8 cellular contexts compared by ENCODE assay signal in the genomic region with DNA sequence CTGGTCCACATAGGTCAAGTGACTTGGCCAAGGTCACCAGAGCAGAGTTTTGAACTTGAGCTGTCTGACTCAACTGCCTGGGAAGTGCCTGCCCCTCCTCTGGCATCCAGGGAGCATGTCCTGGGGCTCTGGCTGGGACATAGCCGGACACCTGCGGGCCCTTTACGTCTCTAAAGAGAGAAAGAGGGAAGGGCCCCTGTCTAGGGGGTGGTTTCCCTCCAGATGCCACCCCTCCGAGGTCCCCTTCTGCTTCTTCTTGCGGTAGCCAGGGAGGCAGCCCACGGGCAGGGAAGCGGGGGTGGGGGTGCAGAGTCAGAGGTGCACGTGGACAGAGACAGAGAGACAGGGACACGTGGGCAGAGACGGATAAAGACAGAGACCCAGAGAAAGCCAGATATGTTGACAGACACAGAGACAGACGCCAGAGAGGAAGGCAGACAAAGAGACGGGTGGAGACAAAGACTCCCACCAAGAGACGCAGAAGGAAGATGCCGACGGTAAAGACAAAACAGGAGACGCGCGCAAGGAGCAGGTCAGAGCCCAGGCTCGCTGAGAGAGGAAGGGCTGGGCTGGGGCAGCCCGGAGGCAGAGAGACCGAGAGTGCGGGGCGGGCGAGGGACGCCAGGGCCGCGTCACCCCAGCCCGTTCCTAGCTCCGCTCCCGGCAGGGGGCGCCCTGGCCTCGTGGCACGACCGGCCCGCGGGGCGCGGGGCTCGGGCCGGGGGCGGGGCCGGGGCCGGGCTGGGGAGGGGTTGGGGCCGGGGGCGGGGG. TPM values are rescaled to one million over a fixed set of nuclear protein-coding genes. Genes with fewer than 3 reads are reported as not detected.
DNase-seq lines count a peak whose midpoint lies in the region; ATAC-seq, FAIRE-seq and TF ChIP-seq lines count a peak whose summit lies in the region.

No MANE protein-coding gene starts in this region.

- peaks cover 44% of the 10 kb centered on the region for H3K27me3 Mint-ChIP-seq in activated CD8-positive, alpha-beta T cell treated with anti-CD3 and anti-CD28 coated beads for 36 hours

- H3K27ac ChIP-seq in endothelial cell of umbilical vein (ENCODE audit: insufficient read depth, low read depth, low read length): no peak overlapping the region

- no peaks in the 10 kb centered on the region for H3K9me1 ChIP-seq in endothelial cell of umbilical vein (replicated peaks; ENCODE audit: control insufficient read depth, extremely low read depth, insufficient read depth, low read length)

- H4K20me1 ChIP-seq in endothelial cell of umbilical vein (replicated peaks; ENCODE audit: control insufficient read depth, extremely low read depth, insufficient read depth, low read length): no peaks in the 10 kb centered on the region

- TF ChIP-seq POLR2A in endothelial cell of umbilical vein (IDR thresholded peaks at IDR 0.05; ENCODE audit: low read depth, low read length): no peak

- CTCF ChIA-PET in activated CD8-positive, alpha-beta T cell treated with anti-CD3 and anti-CD28 coated beads for 36 hours (lab: Charles Lee): interaction anchor here (0.6 to 2.0 kb wide), 11 partner anchors 8 to 102 kb away, joined by 3 to 5 read pairs (median 3); no protein-coding TSS in a partner anchor
- CTCF ChIA-PET in endothelial cell of umbilical vein (lab: Charles Lee): interaction anchor here (0.6 to 2.4 kb wide), 34 partner anchors 8 to 908 kb away, joined by 3 to 45 read pairs (median 4); no protein-coding TSS in a partner anchor

- H3K27me3 ChIP-seq in endothelial cell of umbilical vein (ENCODE audit: control insufficient read depth in 2 of 2, insufficient read depth in 2 of 2, low read length in 2 of 2): peaks cover 51% of the 10 kb centered on the region in 2 experiments
- H3K27me3 ChIP-seq in mucosa of stomach (ENCODE audit: control insufficient read depth, insufficient read depth, low read length): peaks cover 37% of the 10 kb centered on the region

- H3K9me3 Mint-ChIP-seq in activated CD8-positive, alpha-beta T cell treated with anti-CD3 and anti-CD28 coated beads for 36 hours: no peaks in the 10 kb centered on the region

- dilution Hi-C loops in endothelial cell of umbilical vein (cut with MboI; ENCODE audit: extremely low pct_ligation_motif_present, low sequenced_read_pairs): no loop called here

- FAIRE-seq in endothelial cell of umbilical vein (lab: Jason Lieb, UNC): no peak

- intact Hi-C loops in activated CD8-positive, alpha-beta T cell treated with anti-CD3 and anti-CD28 coated beads for 36 hours (cut with micrococcal nuclease): no loop called here
- intact Hi-C loops in endothelial cell of umbilical vein (cut with micrococcal nuclease): loop anchor here (1.0 kb wide), 2 partner anchors 66 to 87 kb away; no protein-coding TSS in a partner anchor

- H3K79me2 ChIP-seq in endothelial cell of umbilical vein (ENCODE audit: control insufficient read depth, insufficient read depth, low read length): no peaks in the 10 kb centered on the region

- H3K9me3 ChIP-seq in endothelial cell of umbilical vein (replicated peaks; ENCODE audit: control insufficient read depth, insufficient read depth, low read length) (no peaks in the 10 kb centered on the region), mucosa of stomach (ENCODE audit: control insufficient read depth, low read length) (no peaks in the 10 kb centered on the region)

- peak; percentile 83 for DNase-seq in NCI-H2171 (lab: John Stamatoyannopoulos, UW)
- DNase-seq in activated CD8-positive, alpha-beta T cell treated with anti-CD3 and anti-CD28 coated beads for 36 hours: peak; percentile 78
- DNase-seq in endothelial cell of umbilical vein (ENCODE audit: low read depth, low spot score): peak; percentile 8
- DNase-seq in stimulated activated CD8-positive, alpha-beta memory T cell treated with anti-CD3 and anti-CD28 coated beads, Interleukin-7, amount 100 ng/mL, for 4 hours (ENCODE audit: low read depth in 2 of 2): peak; percentile 13 to 39

- ATAC-seq in activated CD8-positive, alpha-beta T cell treated with anti-CD3 and anti-CD28 coated beads for 36 hours: peak; percentile 96
- ATAC-seq in HG02759 (IDR thresholded peaks at IDR 0.05; ENCODE audit: unreplicated experiment) (no peak), GM18873 (IDR thresholded peaks at IDR 0.05; ENCODE audit: low FRiP score, unreplicated experiment) (no peak)

- peak overlapping the region; percentile 79 for H2AFZ ChIP-seq in endothelial cell of umbilical vein (ENCODE audit: low read depth, low read length)

- H3K36me3 Mint-ChIP-seq in activated CD8-positive, alpha-beta T cell treated with anti-CD3 and anti-CD28 coated beads for 36 hours (ENCODE audit: low read depth): no peaks in the 10 kb centered on the region

- no peak overlapping the region for H3K4me2 ChIP-seq in endothelial cell of umbilical vein (ENCODE audit: insufficient read depth, low read length)

- peaks cover 4% of the 10 kb centered on the region for H3K4me1 Mint-ChIP-seq in activated CD8-positive, alpha-beta T cell treated with anti-CD3 and anti-CD28 coated beads for 36 hours (ENCODE audit: low read depth)

- TF ChIP-seq CTCF in GM12874 (IDR thresholded peaks at IDR 0.05; ENCODE audit: insufficient read depth, low read depth, low read length) (peak; percentile 85), endothelial cell of umbilical vein (IDR thresholded peaks at IDR 0.05; ENCODE audit: extremely low read depth in 1 of 2, insufficient read depth in 1 of 2, low read depth in 1 of 2, low read length in 2 of 2) (peak; percentile 35 to 76)
- peak; percentile 12 for TF ChIP-seq CTCF in activated CD8-positive, alpha-beta T cell treated with anti-CD3 and anti-CD28 coated beads for 36 hours (IDR thresholded peaks at IDR 0.05)

- H3K9ac ChIP-seq in endothelial cell of umbilical vein (replicated peaks; ENCODE audit: extremely low read depth, insufficient read depth, low read length): no peak overlapping the region
- H3K9ac ChIP-seq in mucosa of stomach (ENCODE audit: low read length): peak overlapping the region; percentile 39

- no peak overlapping the region for H3K4me3 ChIP-seq in endothelial cell of umbilical vein (replicated peaks in 1 of 3; ENCODE audit: insufficient read depth in 1 of 3, low read depth in 1 of 3, low read length in 3 of 3)
- no peak overlapping the region for H3K4me3 ChIP-seq in mucosa of stomach (ENCODE audit: low read length)

- no peak overlapping the region for H3K27ac Mint-ChIP-seq in activated CD8-positive, alpha-beta T cell treated with anti-CD3 and anti-CD28 coated beads for 36 hours

- no TSS peak for BruUV-seq in endothelial cell of umbilical vein (replicated peaks; lab: Mats Ljungman, UMichigan)

- H3K4me3 Mint-ChIP-seq in activated CD8-positive, alpha-beta T cell treated with anti-CD3 and anti-CD28 coated beads for 36 hours: peak overlapping the region; percentile 53

- POLR2A ChIA-PET in activated CD8-positive, alpha-beta T cell treated with anti-CD3 and anti-CD28 coated beads for 36 hours (lab: Charles Lee): no interaction called here
- POLR2A ChIA-PET in endothelial cell of umbilical vein (lab: Charles Lee): interaction anchor here (0.5 kb wide), 1 partner anchor 497 kb away, joined by 5 read pairs; no protein-coding TSS in a partner anchor

- H3K36me3 ChIP-seq in endothelial cell of umbilical vein (ENCODE audit: control insufficient read depth in 2 of 2, extremely low read depth in 1 of 2, insufficient read depth in 2 of 2, low read length in 2 of 2) (no peaks in the 10 kb centered on the region), mucosa of stomach (ENCODE audit: control insufficient read depth, insufficient read depth, low read length) (no peaks in the 10 kb centered on the region)

- peaks cover 3% of the 10 kb centered on the region for H3K4me1 ChIP-seq in endothelial cell of umbilical vein (ENCODE audit: control insufficient read depth, extremely low read depth, insufficient read depth, low read length)
- peaks cover 5% of the 10 kb centered on the region for H3K4me1 ChIP-seq in mucosa of stomach (ENCODE audit: control insufficient read depth, insufficient read depth, low read length)

TF ChIP-seq in endothelial cell of umbilical vein, 7 proteins besides CTCF, POLR2A, EP300 and RAD21:
- TF ChIP-seq GATA2 (IDR thresholded peaks at IDR 0.05; ENCODE audit: insufficient read depth, insufficient read length, low read depth, low read length) (no peak), MYC (IDR thresholded peaks at IDR 0.05; ENCODE audit: low read depth, low read length) (no peak), POLR2AphosphoS5 (IDR thresholded peaks at IDR 0.05; ENCODE audit: insufficient read depth, low read depth, low read length) (no peak), EZH2 (IDR thresholded peaks at IDR 0.05; ENCODE audit: borderline replicate concordance, low read depth, low read length, severe bottlenecking) (no peak)
- TF ChIP-seq, protein P1, sequence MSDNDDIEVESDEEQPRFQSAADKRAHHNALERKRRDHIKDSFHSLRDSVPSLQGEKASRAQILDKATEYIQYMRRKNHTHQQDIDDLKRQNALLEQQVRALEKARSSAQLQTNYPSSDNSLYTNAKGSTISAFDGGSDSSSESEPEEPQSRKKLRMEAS (IDR thresholded peaks at IDR 0.05; ENCODE audit: insufficient read depth, insufficient read length): no peak

RNA-seq across cellular contexts. Expression of a gene that starts 0.5 kb away (rescaled TPM):
- not detected for total RNA-seq in activated CD8-positive, alpha-beta T cell treated with anti-CD3 and anti-CD28 coated beads for 36 hours
- 0.30 and 0.38 TPM in 2 replicates for total RNA-seq in endothelial cell of umbilical vein
- 0.92 and 1.0 TPM in 2 replicates for polyA plus RNA-seq in endothelial cell of umbilical vein
- 0.20 and 0.22 TPM in 2 replicates for polyA plus RNA-seq in endothelial cell of umbilical vein (2011; cell fraction: cytosol; rRNA removed)
- 0.26 and 0.38 TPM in 2 replicates for polyA plus RNA-seq in endothelial cell of umbilical vein (2011; cell fraction: nucleus; rRNA removed)
- not detected in 2 replicates for polyA plus RNA-seq in endothelial cell of umbilical vein (2012)
- polyA minus RNA-seq in endothelial cell of umbilical vein: not detected in 2 replicates
- not detected for polyA minus RNA-seq in endothelial cell of umbilical vein (2011; cell fraction: cytosol; rRNA and poly(A)+ RNA removed)
- 0.34 TPM in 1 of 2 replicates, not detected in the other for polyA minus RNA-seq in endothelial cell of umbilical vein (2011; cell fraction: nucleus; rRNA and poly(A)+ RNA removed)

Comparison
In these comparisons a context has a peak if more than half of its experiments do, and no peak if none do; other contexts are left out.
1. CTCF ChIP-seq: peak in every context shown above with its lines; median percentile 85 in GM12874; 56 in endothelial cell of umbilical vein; 12 in activated CD8-positive, alpha-beta T cell treated with anti-CD3 and anti-CD28 coated beads for 36 hours.
2. DNase-seq: peak in every context shown above with its lines; median percentile 83 in NCI-H2171; 78 in activated CD8-positive, alpha-beta T cell treated with anti-CD3 and anti-CD28 coated beads for 36 hours; 26 in stimulated activated CD8-positive, alpha-beta memory T cell treated with anti-CD3 and anti-CD28 coated beads, Interleukin-7, amount 100 ng/mL, for 4 hours; 8 in endothelial cell of umbilical vein.